12 cellular contexts compared by ENCODE assay signal in genomic region chr9:35662437-35662836, GRCh38. TPM values are rescaled to one million over a fixed set of nuclear protein-coding genes. Genes with fewer than 3 reads are reported as not detected.
DNase-seq lines count a peak whose midpoint lies in the region; ATAC-seq and TF ChIP-seq lines count a peak whose summit lies in the region.
"Had no signal": no experiment of that assay in that cellular context is flagged by ENCODE, and none has a peak within 500 bp of the region (broad histone marks: within the 10 kb centered on the region; RNA-seq: fewer than 3 reads in every experiment).

No MANE protein-coding gene starts in this region.

- no peaks in the 10 kb centered on the region for H3K9me3 Mint-ChIP-seq in activated CD8-positive, alpha-beta T cell treated with anti-CD3 and anti-CD28 coated beads, Interleukin-2, amount 10 ng/mL, durations not matched to agents 7 days and 5 days (ENCODE audit: insufficient read depth)

- intact Hi-C loops in heart right ventricle (cut with DNase I) (loop anchor here in 6 of 10 donors (2.0 to 10.0 kb wide), 4 partner anchors 35 to 66 kb away; no protein-coding TSS in a partner anchor), cardiac septum (cut with DNase I) (loop anchor here (10.0 kb wide), 1 partner anchor 222 kb away; no protein-coding TSS in a partner anchor), uterus (cut with DNase I; ENCODE audit: low total_unique reads) (no loop called here)

- H3K36me3 Mint-ChIP-seq in activated CD8-positive, alpha-beta T cell treated with anti-CD3 and anti-CD28 coated beads, Interleukin-2, amount 10 ng/mL, durations not matched to agents 7 days and 5 days (ENCODE audit: low read depth), result peaks cover 46% of the 10 kb centered on the region

- H3K27ac ChIP-seq in heart right ventricle (peak overlapping the region in 7 of 10 donors; percentile 95 to 99 (median 98)), mucosa of rectum (ENCODE audit: low read depth in 2 of 2, low read length in 2 of 2) (peak overlapping the region; percentile 90 to 91), uterus (peak overlapping the region; percentile 96 to 99)
- H3K27ac ChIP-seq: KMS-11 had no signal

- H3K4me3 Mint-ChIP-seq in activated CD8-positive, alpha-beta T cell treated with anti-CD3 and anti-CD28 coated beads, Interleukin-2, amount 10 ng/mL, durations not matched to agents 7 days and 5 days, result peak overlapping the region; percentile 86

- no peak for ATAC-seq in heart right ventricle
- ATAC-seq in activated CD8-positive, alpha-beta T cell treated with anti-CD3 and anti-CD28 coated beads, Interleukin-2, amount 10 ng/mL, durations not matched to agents 7 days and 5 days, result no peak
- ATAC-seq in GM21360 (IDR thresholded peaks at IDR 0.05; ENCODE audit: unreplicated experiment), result no peak

- H3K27me3 Mint-ChIP-seq in activated CD8-positive, alpha-beta T cell treated with anti-CD3 and anti-CD28 coated beads, Interleukin-2, amount 10 ng/mL, durations not matched to agents 7 days and 5 days (ENCODE audit: low read depth), result peaks cover 3% of the 10 kb centered on the region

- H3K4me3 ChIP-seq in heart right ventricle (no peak overlapping the region), mucosa of rectum (ENCODE audit: low read length in 2 of 2) (no peak overlapping the region), uterus (no peak overlapping the region)

- no peaks in the 10 kb centered on the region for H3K9me3 ChIP-seq in heart right ventricle
- H3K9me3 ChIP-seq in mucosa of rectum (ENCODE audit: control insufficient read depth in 2 of 2, low read length in 2 of 2), result no peaks in the 10 kb centered on the region
- no peaks in the 10 kb centered on the region for H3K9me3 ChIP-seq in uterus

- H3K36me3 ChIP-seq in heart right ventricle (peaks cover 0 to 29% (median 9%) of the 10 kb centered on the region in 9 donors), mucosa of rectum (ENCODE audit: control insufficient read depth in 2 of 2, insufficient read depth in 2 of 2, low read length in 2 of 2) (peaks cover 0 to 13% of the 10 kb centered on the region in 2 donors), uterus (no peaks in the 10 kb centered on the region)

- 90 to 92% methylated on average over 7 of the region's 7 CpGs for WGBS in heart right ventricle, 2 donors

- peaks cover 85% of the 10 kb centered on the region for H3K4me1 Mint-ChIP-seq in activated CD8-positive, alpha-beta T cell treated with anti-CD3 and anti-CD28 coated beads, Interleukin-2, amount 10 ng/mL, durations not matched to agents 7 days and 5 days (ENCODE audit: low read depth)

- no peak for DNase-seq in heart right ventricle
- DNase-seq in cardiac septum (ENCODE audit: low spot score), result no peak
- no peak for DNase-seq in activated CD8-positive, alpha-beta T cell treated with anti-CD3 and anti-CD28 coated beads, Interleukin-2, amount 10 ng/mL, durations not matched to agents 7 days and 5 days
- no peak for DNase-seq in uterus
- DNase-seq in GM13977 (ENCODE audit: low spot score), result no peak
- DNase-seq in OCI-M1 (lab: John Stamatoyannopoulos, UW), result no peak
- DNase-seq: H7 had no signal

- H3K9ac ChIP-seq in mucosa of rectum (ENCODE audit: low read depth in 1 of 2, low read length in 2 of 2), result no peak overlapping the region
- H3K9ac ChIP-seq: KMS-11 had no signal

- CTCF ChIA-PET in activated CD8-positive, alpha-beta T cell treated with anti-CD3 and anti-CD28 coated beads, Interleukin-2, amount 10 ng/mL, durations not matched to agents 7 days and 5 days (lab: Charles Lee), result interaction anchor here (0.6 to 12.4 kb wide), 7 partner anchors 9 to 62 kb away, joined by 3 to 214 read pairs (median 64); partner anchors contain the start of genes CD72 and SIT1

- TF ChIP-seq CTCF in heart right ventricle (IDR thresholded peaks at IDR 0.05) (no peak), uterus (IDR thresholded peaks at IDR 0.05) (no peak), GM13977 (IDR thresholded peaks at IDR 0.05; ENCODE audit: extremely low read depth, insufficient read depth, missing control alignments) (no peak)

- in situ Hi-C loops in GM13977 (cut with MboI; ENCODE audit: low pct_unique_long_range_greater_than_20kb, low sequenced_read_pairs, unreplicated experiment), result loop anchor here (10.0 kb wide), 1 partner anchor 62 kb away; no protein-coding TSS in a partner anchor

- POLR2A ChIA-PET in activated CD8-positive, alpha-beta T cell treated with anti-CD3 and anti-CD28 coated beads, Interleukin-2, amount 10 ng/mL, durations not matched to agents 7 days and 5 days (lab: Charles Lee), result interaction anchor here (0.7 to 4.8 kb wide), 3 partner anchors 14 to 591 kb away, joined by 3 to 54 read pairs (median 3); partner anchors contain the start of gene SIT1

- TF ChIP-seq POLR2A in uterus (IDR thresholded peaks at IDR 0.05), result no peak

- no peaks in the 10 kb centered on the region for H3K27me3 ChIP-seq in heart right ventricle
- no peaks in the 10 kb centered on the region for H3K27me3 ChIP-seq in mucosa of rectum (ENCODE audit: control insufficient read depth in 2 of 2, insufficient read depth in 2 of 2, low read length in 2 of 2)
- H3K27me3 ChIP-seq in uterus, result no peaks in the 10 kb centered on the region

- H3K27ac Mint-ChIP-seq in activated CD8-positive, alpha-beta T cell treated with anti-CD3 and anti-CD28 coated beads, Interleukin-2, amount 10 ng/mL, durations not matched to agents 7 days and 5 days, result peak overlapping the region; percentile 86

- peaks cover 0 to 62% (median 45%) of the 10 kb centered on the region in 9 donors for H3K4me1 ChIP-seq in heart right ventricle
- peaks cover 41 to 43% of the 10 kb centered on the region in 2 donors for H3K4me1 ChIP-seq in mucosa of rectum (ENCODE audit: control insufficient read depth in 2 of 2, insufficient read depth in 2 of 2, low read length in 2 of 2)
- H3K4me1 ChIP-seq in uterus, result peaks cover 0 to 6% of the 10 kb centered on the region in 2 donors

RNA-seq across cellular contexts. Expression of gene ARHGEF39, which starts 2.6 kb away (rescaled TPM):
- total RNA-seq in heart right ventricle (under 1 TPM in 8 of 10 donors, not detected in 2; 0.09 to 0.85 (median 0.30) TPM), cardiac septum (0.48 TPM), uterus (1 to 10 TPM in 3 of 4 donors, not detected in 1; 1.5 to 3.6 (median 2.4) TPM)
- 1 to 10 TPM in 1 of 2 donors, under 1 TPM in 1; 0.35 to 1.3 TPM for polyA plus RNA-seq in heart right ventricle
- total RNA-seq in activated CD8-positive, alpha-beta T cell treated with anti-CD3 and anti-CD28 coated beads, Interleukin-2, amount 10 ng/mL, durations not matched to agents 7 days and 5 days, result 10 to 100 TPM; 17.2 to 17.3 TPM
- total RNA-seq: myocyte had no signal

RNA-seq across cellular contexts. Expression of gene CCDC107, which starts 4.3 kb away (rescaled TPM):
- total RNA-seq in heart right ventricle (10 to 100 TPM; 37.9 to 54.0 (median 43.9) TPM), cardiac septum (47.7 TPM), uterus (100 to 1,000 TPM in 1 of 4 donors, 10 to 100 TPM in 2, 1 to 10 TPM in 1; 9.0 to 120 (median 32.1) TPM)
- 100 to 1,000 TPM in 1 of 2 donors, 10 to 100 TPM in 1; 95.3 to 210 TPM for polyA plus RNA-seq in heart right ventricle
- total RNA-seq in activated CD8-positive, alpha-beta T cell treated with anti-CD3 and anti-CD28 coated beads, Interleukin-2, amount 10 ng/mL, durations not matched to agents 7 days and 5 days, result 10 to 100 TPM; 34.8 to 36.8 TPM

RNA-seq across cellular contexts. Expression of gene RMRP, which starts 4.6 kb away (rescaled TPM):
- total RNA-seq in heart right ventricle, result over 10,000 TPM in 3 of 10 donors, 1,000 to 10,000 TPM in 7; 3,879 to 14,997 (median 5,788) TPM
- 100 to 1,000 TPM in 1 of 2 donors, 10 to 100 TPM in 1; 14.9 to 476 TPM for polyA plus RNA-seq in heart right ventricle
- total RNA-seq in cardiac septum, result 10,677 TPM
- over 10,000 TPM in 1 of 2 experiments, 1,000 to 10,000 TPM in 1; 7,126 to 12,592 TPM for total RNA-seq in activated CD8-positive, alpha-beta T cell treated with anti-CD3 and anti-CD28 coated beads, Interleukin-2, amount 10 ng/mL, durations not matched to agents 7 days and 5 days
- total RNA-seq in uterus, result over 10,000 TPM in 2 of 4 donors, 1,000 to 10,000 TPM in 2; 2,632 to 57,722 (median 9,015) TPM

RNA-seq across cellular contexts. Expression of gene CA9, which starts 11.3 kb away (rescaled TPM):
- total RNA-seq in heart right ventricle (10 to 100 TPM in 1 of 10 donors, 1 to 10 TPM in 1, under 1 TPM in 3, not detected in 5; 0.20 to 13.2 (median 0.24) TPM), cardiac septum (0.48 TPM), uterus (under 1 TPM in 1 of 4 donors, not detected in 3; 0.14 TPM)
- 1 to 10 TPM in 1 of 2 donors, not detected in 1; 1.0 TPM for polyA plus RNA-seq in heart right ventricle
- total RNA-seq in activated CD8-positive, alpha-beta T cell treated with anti-CD3 and anti-CD28 coated beads, Interleukin-2, amount 10 ng/mL, durations not matched to agents 7 days and 5 days, result 1 to 10 TPM in 1 of 2 experiments, under 1 TPM in 1; 0.50 to 1.3 TPM
- total RNA-seq: H7, myocyte had no signal

RNA-seq across cellular contexts. Expression of gene SIT1, which starts 11.7 kb away (rescaled TPM):
- total RNA-seq in heart right ventricle (1 to 10 TPM in 1 of 10 donors, under 1 TPM in 5, not detected in 4; 0.19 to 3.6 (median 0.33) TPM), cardiac septum (not detected), uterus (under 1 TPM in 2 of 4 donors, not detected in 2; 0.21 to 0.51 TPM)
- polyA plus RNA-seq in heart right ventricle, result under 1 TPM in 1 of 2 donors, not detected in 1; 0.25 TPM
- 100 to 1,000 TPM; 213 to 220 TPM for total RNA-seq in activated CD8-positive, alpha-beta T cell treated with anti-CD3 and anti-CD28 coated beads, Interleukin-2, amount 10 ng/mL, durations not matched to agents 7 days and 5 days
- total RNA-seq: myocyte, RPMI7951 had no signal
